9 cellular contexts compared by ENCODE assay signal in genomic region chr6:13395272-13396237, GRCh38.
A peak's percentile ranks its signal among the peaks of the same experiment; 100 is the strongest.
DNase-seq lines count a peak whose midpoint lies in the region; ATAC-seq and TF ChIP-seq lines count a peak whose summit lies in the region.
"Had no signal": no experiment of that assay in that cellular context is flagged by ENCODE, and none has a peak within 500 bp of the region (broad histone marks: within the 10 kb centered on the region; RNA-seq: fewer than 3 reads in every experiment).

No MANE protein-coding gene starts in this region.

- H3K4me1 ChIP-seq in lung (ENCODE audit: control insufficient read depth in 2 of 2, insufficient read depth in 2 of 2, low read length in 2 of 2): peaks cover 13 to 32% of the 10 kb centered on the region in 2 donors

- no peaks in the 10 kb centered on the region for H3K27me3 Mint-ChIP-seq in activated CD4-positive, alpha-beta T cell treated with anti-CD3 and anti-CD28 coated beads for 36 hours

- H3K36me3 Mint-ChIP-seq in activated CD4-positive, alpha-beta T cell treated with anti-CD3 and anti-CD28 coated beads for 36 hours (ENCODE audit: low read depth): no peaks in the 10 kb centered on the region

- TF ChIP-seq CTCF in lung (IDR thresholded peaks at IDR 0.05; ENCODE audit: control extremely low read depth, extremely low read depth): no peak

- no peak overlapping the region for H3K27ac Mint-ChIP-seq in activated CD4-positive, alpha-beta T cell treated with anti-CD3 and anti-CD28 coated beads for 36 hours

- POLR2A ChIA-PET in activated CD4-positive, alpha-beta T cell treated with anti-CD3 and anti-CD28 coated beads for 36 hours (lab: Charles Lee): no interaction called here

- 30 to 38% methylated on average over 12 of the region's 12 CpGs for WGBS in lung, 2 donors

- DNase-seq in NCI-H146 (lab: John Stamatoyannopoulos, UW) (peak; percentile 48), NCI-H146 treated with DMSO at 0.1 percent for 48 hours (lab: John Stamatoyannopoulos, UW; ENCODE audit: unreplicated experiment) (no peak), NCI-H1105 treated with DMSO at 0.1 percent for 48 hours (lab: John Stamatoyannopoulos, UW) (peak; percentile 20), cerebellum (ENCODE audit: low spot score) (peak; percentile 62), lung (ENCODE audit: low spot score) (peak; percentile 66), T-helper 1 cell (no peak)
- no peak for DNase-seq in activated CD4-positive, alpha-beta T cell treated with anti-CD3 and anti-CD28 coated beads for 36 hours

- no peaks in the 10 kb centered on the region for H3K36me3 ChIP-seq in lung (ENCODE audit: control insufficient read depth in 2 of 2, insufficient read depth in 2 of 2, low read length in 2 of 2)

- H3K9me3 Mint-ChIP-seq in activated CD4-positive, alpha-beta T cell treated with anti-CD3 and anti-CD28 coated beads for 36 hours (ENCODE audit: low read depth): no peaks in the 10 kb centered on the region

- ATAC-seq in lung (ENCODE audit: insufficient read depth, low FRiP score): peak; percentile 61
- ATAC-seq in activated CD4-positive, alpha-beta T cell treated with anti-CD3 and anti-CD28 coated beads for 36 hours: no peak
- no peak for ATAC-seq in HG03521 (IDR thresholded peaks at IDR 0.05; ENCODE audit: unreplicated experiment)

- intact Hi-C loops in activated CD4-positive, alpha-beta T cell treated with anti-CD3 and anti-CD28 coated beads for 36 hours (cut with DNase I, micrococcal nuclease): no loop called here

- no peak overlapping the region for H3K4me3 ChIP-seq in lung
- H3K4me3 ChIP-seq: BLaER1 had no signal

- H3K27me3 ChIP-seq in lung (ENCODE audit: control insufficient read depth, insufficient read depth): no peaks in the 10 kb centered on the region
- H3K27me3 ChIP-seq: BLaER1 had no signal

- no peak overlapping the region for H3K4me3 Mint-ChIP-seq in activated CD4-positive, alpha-beta T cell treated with anti-CD3 and anti-CD28 coated beads for 36 hours

- H3K27ac ChIP-seq in lung (ENCODE audit: low read depth in 1 of 2, low read length in 1 of 2): peak overlapping the region; percentile 39 to 76
- H3K27ac ChIP-seq: BLaER1 had no signal

- H3K9me3 ChIP-seq in lung (ENCODE audit: control insufficient read depth in 2 of 2, insufficient read depth in 1 of 2, low read length in 1 of 2): no peaks in the 10 kb centered on the region

- CTCF ChIA-PET in activated CD4-positive, alpha-beta T cell treated with anti-CD3 and anti-CD28 coated beads for 36 hours (lab: Charles Lee): interaction anchor here (0.8 to 1.0 kb wide), 2 partner anchors 10 to 65 kb away, joined by 3 read pairs; no protein-coding TSS in a partner anchor

- peaks cover 3% of the 10 kb centered on the region for H3K4me1 Mint-ChIP-seq in activated CD4-positive, alpha-beta T cell treated with anti-CD3 and anti-CD28 coated beads for 36 hours

Comparison
In these comparisons a context has a peak if more than half of its experiments do, and no peak if none do; other contexts are left out.
1. DNase-seq: peak in NCI-H146 (single experiment), NCI-H1105 treated with DMSO at 0.1 percent for 48 hours (single experiment), cerebellum (single experiment) and lung (single experiment); none in NCI-H146 treated with DMSO at 0.1 percent for 48 hours (single experiment), T-helper 1 cell (0 of 5) and activated CD4-positive, alpha-beta T cell treated with anti-CD3 and anti-CD28 coated beads for 36 hours (single experiment).